16 cellular contexts compared by ENCODE assay signal in genomic region chr17:81070541-81071246, GRCh38.
"Had no signal": no experiment of that assay in that cellular context is flagged by ENCODE, and none has a peak within 500 bp of the region (broad histone marks: within the 10 kb centered on the region; RNA-seq: fewer than 3 reads in every experiment).

No MANE protein-coding gene starts in this region.

- H3K9me3 ChIP-seq: heart left ventricle, pancreas, tibial nerve had no signal

- H3K27ac ChIP-seq: heart left ventricle, neural progenitor cell, pancreas had no signal

- H2AFZ ChIP-seq: neural progenitor cell had no signal

- H3K9ac ChIP-seq: neural progenitor cell had no signal

- H3K4me2 ChIP-seq: neural progenitor cell had no signal

- H3K27me3 ChIP-seq: heart left ventricle, neural progenitor cell, pancreas, tibial nerve had no signal

- DNase-seq: activated B cell treated with CpG ODN at 0.5 μM for 24 hours; activated CD4-positive, alpha-beta T cell treated with anti-CD3 and anti-CD28 coated beads, Interleukin-2, amount 10 ng/mL, durations not matched to agents 24 days and 14 days; activated CD8-positive, alpha-beta memory T cell treated with anti-CD3 and anti-CD28 coated beads, Interleukin-2, amount 50 U/mL, for 4 hours; activated CD8-positive, alpha-beta T cell treated with anti-CD3 and anti-CD28 coated beads, Interleukin-2, amount 10 ng/mL, durations not matched to agents 7 days and 5 days; activated effector memory CD4-positive, alpha-beta T cell treated with anti-CD3 and anti-CD28 coated beads, Interleukin-2, amount 50 U/mL, for 16 hours; activated T-cell treated with anti-CD3 and anti-CD28 coated beads, Interleukin-2, amount 50 U/mL, for 48 hours; anterior cingulate cortex; cerebellar nuclear complex; effector memory CD4-positive, alpha-beta T cell; heart left ventricle; pancreas had no signal

- H3K36me3 ChIP-seq: heart left ventricle, neural progenitor cell, pancreas had no signal

- H3K4me3 ChIP-seq: heart left ventricle, neural progenitor cell, pancreas, tibial nerve had no signal

- FAIRE-seq: frontal cortex, pancreas had no signal

- ATAC-seq: activated CD8-positive, alpha-beta T cell treated with anti-CD3 and anti-CD28 coated beads, Interleukin-2, amount 10 ng/mL, durations not matched to agents 7 days and 5 days; activated naive CD4-positive, alpha-beta T cell treated with anti-CD3 and anti-CD28 coated beads, Interleukin-2, amount 50 U/mL, for 72 hours; heart left ventricle; stimulated activated effector memory CD8-positive, alpha-beta T cell treated with anti-CD3 and anti-CD28 coated beads, Interleukin-12 subunit alpha, Interleukin-12 subunit beta, amount 100 ng/mL, for 72 hours had no signal
